10 cellular contexts compared by ENCODE assay signal in genomic region chr2:233430091-233430490, GRCh38.
DNase-seq lines count a peak whose midpoint lies in the region; ATAC-seq, FAIRE-seq and TF ChIP-seq lines count a peak whose summit lies in the region.
"Had no signal": no experiment of that assay in that cellular context is flagged by ENCODE, and none has a peak within 500 bp of the region (broad histone marks: within the 10 kb centered on the region; RNA-seq: fewer than 3 reads in every experiment).

No MANE protein-coding gene starts in this region.

- H3K9ac ChIP-seq in astrocyte (ENCODE audit: low read length): no peak overlapping the region

- peaks cover 17% of the 10 kb centered on the region for H3K79me2 ChIP-seq in astrocyte (ENCODE audit: insufficient read depth, low read length)

- H3K27me3 ChIP-seq in astrocyte (ENCODE audit: insufficient read depth, low read length) (no peaks in the 10 kb centered on the region), left lung (no peaks in the 10 kb centered on the region)
- H3K27me3 ChIP-seq: esophagus muscularis mucosa had no signal

- H3K36me3 Mint-ChIP-seq in astrocyte (ENCODE audit: low read depth, unreplicated experiment): peaks cover 9% of the 10 kb centered on the region

- no peak for TF ChIP-seq POLR2A in H54 (IDR thresholded peaks at IDR 0.05; ENCODE audit: low read depth, low read length)

- no peaks in the 10 kb centered on the region for H4K20me1 ChIP-seq in astrocyte (ENCODE audit: insufficient read depth, low read length)

- peak; percentile 88 for ATAC-seq in mucosa of descending colon
- no peak for ATAC-seq in activated CD4-positive, CD25-positive, alpha-beta regulatory T cell treated with anti-CD3 and anti-CD28 coated beads, Interleukin-2, amount 50 U/mL, for 24 hours
- ATAC-seq in GM21825 (IDR thresholded peaks at IDR 0.05; ENCODE audit: unreplicated experiment): no peak
- ATAC-seq in GM21367 (IDR thresholded peaks at IDR 0.05; ENCODE audit: unreplicated experiment): no peak
- ATAC-seq in left lung: no peak

- peaks cover 30% of the 10 kb centered on the region for H3K4me1 Mint-ChIP-seq in astrocyte (ENCODE audit: low read depth, unreplicated experiment)

- H2AFZ ChIP-seq in astrocyte (ENCODE audit: low read depth, low read length): no peak overlapping the region

- H3K4me3 ChIP-seq in AG10803 (ENCODE audit: low read length) (no peak overlapping the region), astrocyte (ENCODE audit: insufficient read depth, low read depth, low read length) (no peak overlapping the region), mucosa of descending colon (no peak overlapping the region), left lung (no peak overlapping the region)
- H3K4me3 ChIP-seq: esophagus muscularis mucosa had no signal

- H3K9me3 Mint-ChIP-seq in astrocyte (ENCODE audit: unreplicated experiment): peaks cover 15% of the 10 kb centered on the region

- FAIRE-seq in H54 (lab: Jason Lieb, UNC) (peak; percentile 50), astrocyte (lab: Jason Lieb, UNC) (no peak)

- TF ChIP-seq CTCF in AG10803 (conservative IDR thresholded peaks at IDR 0.05; ENCODE audit: low read length) (no peak), astrocyte (IDR thresholded peaks at IDR 0.05; ENCODE audit: insufficient read depth, low read depth, low read length) (no peak), mucosa of descending colon (IDR thresholded peaks at IDR 0.05) (no peak), left lung (IDR thresholded peaks at IDR 0.05) (no peak)

- no peaks in the 10 kb centered on the region for H3K27me3 Mint-ChIP-seq in astrocyte (ENCODE audit: low read depth, unreplicated experiment)

- DNase-seq in AG10803 (ENCODE audit: low read depth) (peak; percentile 50), H54 (ENCODE audit: insufficient read length, low spot score) (no peak), astrocyte (ENCODE audit: low read depth) (peak; percentile 20), mucosa of descending colon (no peak), left lung (no peak)
- DNase-seq: NCI-H69 had no signal

- intact Hi-C loops in mucosa of descending colon (cut with DNase I, micrococcal nuclease) (no loop called here), left lung (cut with DNase I) (no loop called here)

- no peak overlapping the region for H3K27ac ChIP-seq in astrocyte (ENCODE audit: low read depth, low read length)
- H3K27ac ChIP-seq in left lung: no peak overlapping the region
- H3K27ac ChIP-seq: esophagus muscularis mucosa had no signal

- H3K9me3 ChIP-seq in astrocyte (ENCODE audit: insufficient read depth, low read depth, low read length): no peaks in the 10 kb centered on the region
- H3K9me3 ChIP-seq in mucosa of descending colon: no peaks in the 10 kb centered on the region
- peaks cover 0 to 8% of the 10 kb centered on the region in 2 donors for H3K9me3 ChIP-seq in left lung
- H3K9me3 ChIP-seq: esophagus muscularis mucosa had no signal

- H3K4me2 ChIP-seq in astrocyte (ENCODE audit: low read length): no peak overlapping the region

- peak overlapping the region; percentile 8 for H3K27ac Mint-ChIP-seq in astrocyte (ENCODE audit: unreplicated experiment)

- H3K4me1 ChIP-seq in astrocyte (ENCODE audit: insufficient read depth, low read length) (peaks cover 4% of the 10 kb centered on the region), mucosa of descending colon (ENCODE audit: low read depth) (peaks cover 12% of the 10 kb centered on the region), left lung (no peaks in the 10 kb centered on the region)

- H3K36me3 ChIP-seq in astrocyte (ENCODE audit: insufficient read depth, low read length) (no peaks in the 10 kb centered on the region), mucosa of descending colon (ENCODE audit: low read depth) (no peaks in the 10 kb centered on the region), left lung (peaks cover 0 to 9% of the 10 kb centered on the region in 2 donors)

- no peak overlapping the region for H3K4me3 Mint-ChIP-seq in astrocyte (ENCODE audit: unreplicated experiment)

Comparison
In these comparisons a context has a peak if more than half of its experiments do, and no peak if none do; other contexts are left out.
1. DNase-seq: peak in AG10803 (single experiment) and astrocyte (single experiment); none in H54 (single experiment), mucosa of descending colon (0 of 3) and left lung (0 of 2).